In the genomic region with DNA sequence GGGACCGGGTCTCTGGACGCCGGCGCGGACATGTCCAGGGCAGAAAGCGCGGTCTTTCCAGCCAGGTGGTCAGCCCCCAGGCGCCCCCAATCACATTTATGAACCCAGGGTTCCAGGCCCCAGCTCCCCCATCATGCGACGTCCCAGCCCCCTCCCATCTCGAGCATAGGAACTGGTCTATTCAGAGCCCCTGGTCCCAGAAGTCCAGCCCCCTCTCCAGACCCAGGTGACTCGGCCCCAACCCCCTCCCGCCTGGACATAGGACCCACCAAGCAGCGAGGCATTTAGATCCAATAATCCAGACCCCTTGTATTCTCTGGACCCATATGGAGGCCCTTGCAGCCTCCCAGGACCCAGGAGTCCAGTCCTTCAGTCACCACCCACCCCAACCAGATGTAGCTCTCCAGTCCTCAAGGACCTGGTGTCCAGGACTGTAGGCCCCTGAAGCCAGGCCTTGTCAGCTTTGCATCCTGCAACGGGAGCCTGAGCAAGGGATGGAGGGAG, we compare ENCODE assay signal across 8 cellular contexts. TPM values are rescaled to one million over a fixed set of nuclear protein-coding genes. Genes with fewer than 3 reads are reported as not detected.
A peak's percentile ranks its signal among the peaks of the same experiment; 100 is the strongest.
DNase-seq lines count a peak whose midpoint lies in the region; ATAC-seq and TF ChIP-seq lines count a peak whose summit lies in the region.
"Had no signal": no experiment of that assay in that cellular context is flagged by ENCODE, and none has a peak within 500 bp of the region (broad histone marks: within the 10 kb centered on the region; RNA-seq: fewer than 3 reads in every experiment).

No MANE protein-coding gene starts in this region.

- TF ChIP-seq CTCF in WERI-Rb-1 (IDR thresholded peaks at IDR 0.05; ENCODE audit: low read depth, low read length) (no peak), right atrium auricular region (IDR thresholded peaks at IDR 0.05) (no peak)

- peak overlapping the region; percentile 66 for H3K4me3 Mint-ChIP-seq in stimulated activated effector memory CD8-positive, alpha-beta T cell treated with anti-CD3 and anti-CD28 coated beads, Interleukin-12 subunit alpha, Interleukin-12 subunit beta, amount 100 ng/mL, for 72 hours

- no peak overlapping the region for H3K27ac Mint-ChIP-seq in stimulated activated effector memory CD8-positive, alpha-beta T cell treated with anti-CD3 and anti-CD28 coated beads, Interleukin-12 subunit alpha, Interleukin-12 subunit beta, amount 100 ng/mL, for 72 hours

- peak overlapping the region; percentile 87 for H3K27ac ChIP-seq in WERI-Rb-1
- H3K27ac ChIP-seq in right atrium auricular region = no peak overlapping the region

- no peak for ATAC-seq in stimulated activated effector memory CD8-positive, alpha-beta T cell treated with anti-CD3 and anti-CD28 coated beads, Interleukin-12 subunit alpha, Interleukin-12 subunit beta, amount 100 ng/mL, for 72 hours

- H3K36me3 ChIP-seq in HAP-1 (replicated peaks) = no peaks in the 10 kb centered on the region
- peaks cover 50% of the 10 kb centered on the region for H3K36me3 ChIP-seq in WERI-Rb-1
- H3K36me3 ChIP-seq in right atrium auricular region = no peaks in the 10 kb centered on the region

- H3K4me3 ChIP-seq in HAP-1 (peak overlapping the region; percentile 36), WERI-Rb-1 (ENCODE audit: low read depth, low read length) (peak overlapping the region; percentile 63), right atrium auricular region (peak overlapping the region; percentile 37 to 64)

- no peaks in the 10 kb centered on the region for H3K36me3 Mint-ChIP-seq in stimulated activated effector memory CD8-positive, alpha-beta T cell treated with anti-CD3 and anti-CD28 coated beads, Interleukin-12 subunit alpha, Interleukin-12 subunit beta, amount 100 ng/mL, for 72 hours

- H3K4me1 ChIP-seq in HAP-1 (peaks cover 17% of the 10 kb centered on the region), right atrium auricular region (peaks cover 0 to 26% of the 10 kb centered on the region in 2 donors)

- H3K9me3 ChIP-seq in HAP-1 (no peaks in the 10 kb centered on the region), WERI-Rb-1 (ENCODE audit: severe bottlenecking) (no peaks in the 10 kb centered on the region), right atrium auricular region (no peaks in the 10 kb centered on the region)

- H3K27me3 ChIP-seq in HAP-1 (ENCODE audit: low read depth) = no peaks in the 10 kb centered on the region
- no peaks in the 10 kb centered on the region for H3K27me3 ChIP-seq in WERI-Rb-1 (ENCODE audit: insufficient read depth, low read depth, severe bottlenecking)
- no peaks in the 10 kb centered on the region for H3K27me3 ChIP-seq in right atrium auricular region

- in situ Hi-C loops in HAP-1 (cut with MboI; ENCODE audit: low sequenced_read_pairs) = no loop called here

- peaks cover 25% of the 10 kb centered on the region for H3K4me1 Mint-ChIP-seq in stimulated activated effector memory CD8-positive, alpha-beta T cell treated with anti-CD3 and anti-CD28 coated beads, Interleukin-12 subunit alpha, Interleukin-12 subunit beta, amount 100 ng/mL, for 72 hours

- DNase-seq in HAP-1 (ENCODE audit: low spot score in 2 of 2) = no peak
- no peak for DNase-seq in WERI-Rb-1
- no peak for DNase-seq in right atrium auricular region (ENCODE audit: low spot score)
- DNase-seq in stimulated activated effector memory CD8-positive, alpha-beta T cell treated with anti-CD3 and anti-CD28 coated beads, Interleukin-12 subunit alpha, Interleukin-12 subunit beta, amount 100 ng/mL, for 72 hours (ENCODE audit: low spot score in 2 of 2) = no peak
- no peak for DNase-seq in NCI-H1105 treated with DMSO at 0.1 percent for 48 hours (lab: John Stamatoyannopoulos, UW)
- no peak for DNase-seq in NCI-H510A (lab: John Stamatoyannopoulos, UW)
- DNase-seq in cerebellar cortex (ENCODE audit: low spot score) = no peak

- H3K9me3 Mint-ChIP-seq in stimulated activated effector memory CD8-positive, alpha-beta T cell treated with anti-CD3 and anti-CD28 coated beads, Interleukin-12 subunit alpha, Interleukin-12 subunit beta, amount 100 ng/mL, for 72 hours = no peaks in the 10 kb centered on the region

RNA-seq across cellular contexts. Expression of a gene that starts 0.5 kb away (rescaled TPM):
- 10 to 100 TPM; 17.5 to 33.6 TPM for total RNA-seq in right atrium auricular region

RNA-seq across cellular contexts. Expression of a gene that starts 12.2 kb away (rescaled TPM):
- total RNA-seq in right atrium auricular region = under 1 TPM in 1 of 2 donors, not detected in 1; 0.51 TPM
- total RNA-seq: liver had no signal

RNA-seq across cellular contexts. Expression of a gene that starts 16.6 kb away (rescaled TPM):
- not detected for total RNA-seq in right atrium auricular region

RNA-seq across cellular contexts. Expression of a gene that starts 31.5 kb away (rescaled TPM):
- 1 to 10 TPM; 1.3 to 2.1 TPM for total RNA-seq in right atrium auricular region

RNA-seq across cellular contexts. Expression of a gene that starts 33.5 kb away (rescaled TPM):
- total RNA-seq in right atrium auricular region = 1 to 10 TPM in 1 of 2 donors, not detected in 1; 3.3 TPM
